Comparison of ENCODE assay signal across 7 cellular contexts in the genomic region with DNA sequence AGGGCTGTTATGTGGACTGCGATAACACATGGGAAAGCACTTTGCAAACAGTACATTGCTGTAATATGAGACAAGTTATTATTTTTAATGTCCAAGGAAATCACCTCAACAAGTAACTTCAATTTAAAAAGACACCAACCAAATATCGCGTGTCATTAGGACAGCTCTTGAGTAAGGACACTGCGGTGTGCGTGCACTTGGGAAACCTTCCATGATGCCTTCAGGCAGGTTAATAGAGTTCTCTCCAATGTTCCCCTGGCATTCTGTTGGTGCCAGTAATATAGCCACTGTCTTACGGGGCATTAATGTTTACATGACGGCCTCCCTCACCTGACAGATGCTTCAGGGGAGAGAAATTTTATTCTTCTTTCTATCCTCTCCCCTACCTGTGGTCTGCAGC.
"Had no signal": no experiment of that assay in that cellular context is flagged by ENCODE, and none has a peak within 500 bp of the region (broad histone marks: within the 10 kb centered on the region; RNA-seq: fewer than 3 reads in every experiment).

No MANE protein-coding gene starts in this region.

- ATAC-seq: GM23338 had no signal

- DNase-seq: H9, HCEC 1CT, IMR-90 had no signal

- FAIRE-seq: H1, H54, HTR-8/SVneo had no signal

- H3K4me3 ChIP-seq: GM23338 had no signal
